In the genomic region with DNA sequence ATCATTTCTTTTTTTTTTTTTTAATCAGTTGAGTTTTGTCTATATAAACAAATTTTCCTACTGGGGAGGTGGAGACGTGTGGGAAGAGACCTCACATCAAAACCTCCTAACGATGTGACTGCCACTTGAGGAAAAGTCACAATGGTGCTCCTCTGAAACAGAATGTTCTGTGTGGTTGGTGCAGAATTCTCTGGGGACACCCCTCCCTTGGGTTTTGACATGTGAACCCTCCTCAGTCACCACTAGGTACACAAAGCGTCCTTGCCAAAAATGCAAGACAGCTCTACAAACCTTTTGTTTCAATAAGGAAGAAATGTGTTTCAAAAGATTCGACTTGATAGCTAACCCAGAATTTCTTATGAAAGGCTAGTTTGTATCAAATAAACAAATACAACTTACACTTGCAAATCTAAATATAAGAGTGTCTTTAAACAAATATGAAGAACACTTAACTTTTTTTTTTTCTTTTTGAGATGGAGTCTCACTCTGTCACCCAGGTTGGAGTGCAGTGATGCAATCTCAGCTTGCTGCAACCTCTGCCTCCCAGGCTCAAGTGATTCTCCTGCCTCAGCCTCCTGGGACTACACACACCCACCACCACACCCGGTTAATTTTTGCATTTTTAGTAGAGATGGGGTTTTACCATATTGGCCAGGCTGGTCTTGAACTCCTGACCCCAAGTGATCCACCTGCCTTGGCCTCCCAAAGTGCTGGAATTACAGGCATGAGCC, we compare ENCODE assay signal across 22 cellular contexts. TPM values are rescaled to one million over a fixed set of nuclear protein-coding genes. Genes with fewer than 3 reads are reported as not detected.
DNase-seq lines count a peak whose midpoint lies in the region; ATAC-seq and TF ChIP-seq lines count a peak whose summit lies in the region.
"Had no signal": no experiment of that assay in that cellular context is flagged by ENCODE, and none has a peak within 500 bp of the region (broad histone marks: within the 10 kb centered on the region; RNA-seq: fewer than 3 reads in every experiment).

No MANE protein-coding gene starts in this region.

- no peak overlapping the region for H3K4me3 ChIP-seq in lung
- H3K4me3 ChIP-seq: SK-N-MC had no signal

- TF ChIP-seq CTCF in C4-2B (conservative IDR thresholded peaks at IDR 0.05) (no peak), lung (IDR thresholded peaks at IDR 0.05; ENCODE audit: control extremely low read depth, extremely low read depth) (no peak), nephron progenitor cell (IDR thresholded peaks at IDR 0.05) (no peak)

- peak overlapping the region; percentile 60 for H3K27ac ChIP-seq in C4-2B
- no peak overlapping the region for H3K27ac ChIP-seq in lung (ENCODE audit: low read depth in 1 of 2, low read length in 1 of 2)
- H3K27ac ChIP-seq: SK-N-MC had no signal

- H3K27ac Mint-ChIP-seq in nephron progenitor cell = no peak overlapping the region
- H3K27ac Mint-ChIP-seq: activated naive CD8-positive, alpha-beta T cell; activated T-helper 1 cell treated with anti-CD3 and anti-CD28 coated beads, Interleukin-12 subunit alpha, Interleukin-12 subunit beta, Interleukin-2, Interleukin-4 antibody, amounts not matched to agents 30 ng/mL and 10 ng/mL and 1 ng/mL, durations not matched to agents 14 hours and 24 hours and 36 hours; CD8-positive, alpha-beta T cell; HFFc6 had no signal

- peaks cover 5 to 14% of the 10 kb centered on the region in 2 donors for H3K4me1 ChIP-seq in lung (ENCODE audit: control insufficient read depth in 2 of 2, insufficient read depth in 2 of 2, low read length in 2 of 2)

- peaks cover 0 to 5% of the 10 kb centered on the region in 2 donors for H3K9me3 ChIP-seq in lung (ENCODE audit: control insufficient read depth in 2 of 2, insufficient read depth in 1 of 2, low read length in 1 of 2)

- H3K27me3 Mint-ChIP-seq in nephron progenitor cell (ENCODE audit: low read depth, poor library complexity) = no peaks in the 10 kb centered on the region
- H3K27me3 Mint-ChIP-seq: activated naive CD8-positive, alpha-beta T cell had no signal

- H3K27me3 ChIP-seq in lung (ENCODE audit: control insufficient read depth, insufficient read depth) = no peaks in the 10 kb centered on the region

- peak; percentile 60 for ATAC-seq in HG03060 (IDR thresholded peaks at IDR 0.05; ENCODE audit: low read depth, unreplicated experiment)
- peak; percentile 75 for ATAC-seq in lung (ENCODE audit: insufficient read depth, low FRiP score)
- ATAC-seq: CD8-positive, alpha-beta T cell had no signal

- in situ Hi-C loops in ACHN (cut with HindIII; ENCODE audit: low pct_ligation_motif_present, low pct_unique_long_range_greater_than_20kb, low sequenced_read_pairs) = no loop called here

- H3K4me3 Mint-ChIP-seq in nephron progenitor cell = no peak overlapping the region
- H3K4me3 Mint-ChIP-seq: activated naive CD8-positive, alpha-beta T cell; activated T-helper 1 cell treated with anti-CD3 and anti-CD28 coated beads, Interleukin-12 subunit alpha, Interleukin-12 subunit beta, Interleukin-2, Interleukin-4 antibody, amounts not matched to agents 30 ng/mL and 10 ng/mL and 1 ng/mL, durations not matched to agents 14 hours and 24 hours and 36 hours; CD8-positive, alpha-beta T cell; HFFc6 had no signal

- peak; percentile 41 for DNase-seq in NCI-H2171 (lab: John Stamatoyannopoulos, UW)
- peak; percentile 46 for DNase-seq in lung (ENCODE audit: low spot score)
- DNase-seq in nephron progenitor cell = no peak
- DNase-seq in NCI-H146 treated with DMSO at 0.1 percent for 48 hours (lab: John Stamatoyannopoulos, UW; ENCODE audit: unreplicated experiment) = no peak
- no peak for DNase-seq in ACHN
- no peak for DNase-seq in NCI-H2227 treated with DMSO at 0.1 percent for 48 hours (lab: John Stamatoyannopoulos, UW)
- DNase-seq: activated CD4-positive, CD25-positive, alpha-beta regulatory T cell treated with anti-CD3 and anti-CD28 coated beads, Interleukin-2, amount 50 U/mL, for 72 hours; CD8-positive, alpha-beta T cell; HFFc6; islet precursor cell; MM.1S; NCI-H2081 treated with DMSO at 0.1 percent for 48 hours; NCI-H774; T-helper 9 cell; trophoblast cell had no signal

- H3K9me3 Mint-ChIP-seq in nephron progenitor cell = peaks cover 86% of the 10 kb centered on the region
- H3K9me3 Mint-ChIP-seq: HFFc6 had no signal

- H3K4me1 Mint-ChIP-seq in nephron progenitor cell = no peaks in the 10 kb centered on the region

- WGBS in lung, 2 donors = 74 to 86% methylated on average over 5 of the region's 5 CpGs

- peaks cover 11 to 12% of the 10 kb centered on the region in 2 donors for H3K36me3 ChIP-seq in lung (ENCODE audit: control insufficient read depth in 2 of 2, insufficient read depth in 2 of 2, low read length in 2 of 2)

- H3K36me3 Mint-ChIP-seq in nephron progenitor cell (ENCODE audit: low read depth) = peaks cover 97% of the 10 kb centered on the region

RNA-seq across cellular contexts. Expression of gene SLC25A24, which starts 9.3 kb away (rescaled TPM):
- 10 to 100 TPM; 44.0 to 73.2 TPM for total RNA-seq in lung
- 10 to 100 TPM; 17.9 to 32.4 TPM for polyA plus RNA-seq in lung

RNA-seq across cellular contexts. Expression of gene NBPF4, which starts 53.0 kb away (rescaled TPM):
- not detected for total RNA-seq in lung
- polyA plus RNA-seq in lung = under 1 TPM in 1 of 2 donors, not detected in 1; 0.01 TPM
- total RNA-seq: CD8-positive, alpha-beta T cell; HFFc6; mesenteric fat pad had no signal
- polyA plus RNA-seq: neural cell had no signal

Comparison
In these comparisons a context has a peak if more than half of its experiments do, and no peak if none do; other contexts are left out.
1. DNase-seq: peak in NCI-H2171 (single experiment) and lung (single experiment); none in nephron progenitor cell (single experiment), NCI-H146 treated with DMSO at 0.1 percent for 48 hours (single experiment), ACHN (single experiment) and NCI-H2227 treated with DMSO at 0.1 percent for 48 hours (single experiment).